ENCODE assay signal across 15 cellular contexts in the genomic region with DNA sequence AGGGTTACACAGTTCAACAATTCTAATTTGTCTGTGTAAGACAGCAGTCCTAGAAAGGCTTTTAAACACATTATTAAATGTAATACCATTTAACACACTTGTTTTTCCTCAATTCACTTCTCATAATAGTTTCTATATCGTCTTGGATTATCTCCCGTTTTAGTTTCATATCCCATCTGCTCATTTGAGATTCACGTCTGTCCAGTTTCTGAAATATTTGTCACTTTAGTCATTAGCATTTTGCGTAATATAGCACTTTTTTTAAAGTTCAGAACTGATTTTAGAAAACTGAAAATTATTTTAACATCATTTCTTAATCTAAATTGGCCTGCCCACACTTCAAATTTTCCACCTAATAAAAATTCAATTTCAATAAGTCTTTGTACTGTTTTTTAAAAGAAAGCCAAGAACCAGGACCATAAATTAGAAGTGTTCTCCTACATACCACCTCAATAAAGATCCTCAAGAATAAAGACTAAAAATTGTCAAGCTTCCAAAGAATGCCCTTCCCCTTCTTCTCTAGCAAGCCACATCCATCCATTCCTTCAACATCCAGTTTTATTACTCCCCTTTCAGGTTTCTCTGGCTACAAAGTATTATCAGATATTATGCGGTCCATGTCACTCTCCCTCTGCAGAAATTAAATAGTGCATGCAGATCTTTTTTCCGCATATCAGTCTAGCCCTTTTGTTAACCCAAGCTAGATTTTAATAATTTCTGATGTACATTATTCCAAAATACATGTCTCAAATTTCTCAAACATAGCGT. TPM values are rescaled to one million over a fixed set of nuclear protein-coding genes. Genes with fewer than 3 reads are reported as not detected.
DNase-seq lines count a peak whose midpoint lies in the region; ATAC-seq lines count a peak whose summit lies in the region.
"Had no signal": no experiment of that assay in that cellular context is flagged by ENCODE, and none has a peak within 500 bp of the region (broad histone marks: within the 10 kb centered on the region; RNA-seq: fewer than 3 reads in every experiment).

No MANE protein-coding gene starts in this region.

- ATAC-seq in HG02870 (IDR thresholded peaks at IDR 0.05; ENCODE audit: unreplicated experiment): no peak
- ATAC-seq in GM21619 (IDR thresholded peaks at IDR 0.05; ENCODE audit: unreplicated experiment): no peak
- ATAC-seq: activated CD8-positive, alpha-beta T cell treated with anti-CD3 and anti-CD28 coated beads, Interleukin-2, amount 10 ng/mL, durations not matched to agents 7 days and 5 days had no signal

- no peaks in the 10 kb centered on the region for H3K27me3 ChIP-seq in ACC112 (ENCODE audit: insufficient read depth, low read length)

- H3K27ac ChIP-seq in ACC112 (ENCODE audit: low read depth, low read length) (peak overlapping the region; percentile 14; the same call in 1 of the 2 replicates), SK-N-MC (0 out of 2 replicates have a peak overlapping the region, but pooled peaks have one; percentile 12)

- peaks cover 58% of the 10 kb centered on the region for H3K4me1 ChIP-seq in ACC112 (ENCODE audit: control insufficient read depth, insufficient read depth, low read length, unreplicated experiment)

- peak overlapping the region; percentile 12 for H3K4me3 ChIP-seq in ACC112 (ENCODE audit: low read depth, low read length)
- H3K4me3 ChIP-seq in SK-N-MC: no peak overlapping the region

- H3K36me3 ChIP-seq in ACC112 (ENCODE audit: insufficient read depth, low read length) (no peaks in the 10 kb centered on the region), SK-N-MC (ENCODE audit: insufficient read depth, low read length) (no peaks in the 10 kb centered on the region)

- no peak overlapping the region for H3K9ac ChIP-seq in SK-N-MC (ENCODE audit: insufficient read length)

- H3K79me2 ChIP-seq in ACC112 (ENCODE audit: control insufficient read depth, insufficient read depth, low read length, unreplicated experiment): peaks cover 96% of the 10 kb centered on the region

- no peaks in the 10 kb centered on the region for H3K9me3 ChIP-seq in SK-N-MC (ENCODE audit: low read depth, low read length)

- in situ Hi-C loops in G401 (cut with HindIII; ENCODE audit: low sequenced_read_pairs): no loop called here

- H2AFZ ChIP-seq in ACC112 (ENCODE audit: low read length, unreplicated experiment): no peak overlapping the region

- DNase-seq in G401 (ENCODE audit: low spot score): peak; percentile 20
- no peak for DNase-seq in SK-N-MC (ENCODE audit: low read depth, low spot score)
- peak; percentile 50 for DNase-seq in iris pigment epithelial cell (ENCODE audit: low read depth)
- DNase-seq in effector CD4-positive, alpha-beta T cell: no peak
- DNase-seq in SKM-1 (lab: John Stamatoyannopoulos, UW; ENCODE audit: unreplicated experiment): no peak
- DNase-seq: activated CD8-positive, alpha-beta T cell treated with anti-CD3 and anti-CD28 coated beads, Interleukin-2, amount 10 ng/mL, durations not matched to agents 7 days and 5 days; amniotic stem cell; Calu3; GF-D8; NCI-H2081; NCI-H526; right cardiac atrium had no signal

RNA-seq across cellular contexts. Expression of gene MED13L, which starts 11.9 kb away (rescaled TPM):
- 40.7 and 62.6 TPM in 2 replicates for total RNA-seq in G401 (2014; rRNA removed; shearing (Covaris generic))

Comparison
In these comparisons a context has a peak if more than half of its experiments do, and no peak if none do; other contexts are left out.
1. DNase-seq: peak in G401 (single experiment) and iris pigment epithelial cell (single experiment); none in SK-N-MC (single experiment), effector CD4-positive, alpha-beta T cell (single experiment) and SKM-1 (single experiment).